Comparison of ENCODE assay signal across 8 cellular contexts in genomic region chr5:75511435-75512382, GRCh38. TPM values are rescaled to one million over a fixed set of nuclear protein-coding genes. Genes with fewer than 3 reads are reported as not detected.
DNase-seq lines count a peak whose midpoint lies in the region; ATAC-seq and TF ChIP-seq lines count a peak whose summit lies in the region.

TSS of gene CERT1 (minus strand) at chr5:75511629. CDS start at chr5:75511207, 422 bp downstream.
TSS of gene POLK (plus strand) at chr5:75511891.

- H3K27me3 ChIP-seq in parathyroid adenoma (ENCODE audit: control insufficient read depth, insufficient read depth, low read length) (no peaks in the 10 kb centered on the region), tibial nerve (no peaks in the 10 kb centered on the region)

- peak within 1 kb of the TSS; percentile 96 for H2AFZ ChIP-seq in parathyroid adenoma

- DNase-seq in GM12865 (ENCODE audit: low read depth) (peak; percentile 99), NCI-H1417 treated with DMSO at 0.1 percent for 48 hours (lab: John Stamatoyannopoulos, UW) (peak; percentile 57), SW480 (ENCODE audit: low spot score) (peak; percentile 97), Right ventricle myocardium superior (peak; percentile 98), tibial nerve (ENCODE audit: low spot score in 2 of 2) (peak; percentile 94 to 95)
- peak; percentile 94 for DNase-seq in activated naive CD8-positive, alpha-beta T cell treated with anti-CD3 and anti-CD28 coated beads, Interleukin-2, amount 50 U/mL, for 24 hours

- H3K36me3 Mint-ChIP-seq in activated naive CD8-positive, alpha-beta T cell treated with anti-CD3 and anti-CD28 coated beads, Interleukin-2, amount 50 U/mL, for 24 hours (ENCODE audit: low read depth), result peaks cover 12% of the 10 kb centered on the region

- peak within 1 kb of the TSS; percentile 90 for H3K9ac ChIP-seq in parathyroid adenoma

- H3K9me3 ChIP-seq in parathyroid adenoma (ENCODE audit: control insufficient read depth, low read length) (no peaks in the 10 kb centered on the region), tibial nerve (no peaks in the 10 kb centered on the region)

- H3K4me3 ChIP-seq in GM12865 (ENCODE audit: low read depth, low read length) (peak within 1 kb of the TSS; percentile 95), parathyroid adenoma (ENCODE audit: low read depth, low read length) (peak within 1 kb of the TSS; percentile 94), tibial nerve (peak within 1 kb of the TSS; percentile 61 to 89 (median 80))

- H3K27ac ChIP-seq in parathyroid adenoma (peak within 1 kb of the TSS; percentile 89), tibial nerve (peak within 1 kb of the TSS; percentile 82 to 96 (median 94))

- peaks cover 13% of the 10 kb centered on the region for H3K4me1 ChIP-seq in parathyroid adenoma
- H3K4me1 ChIP-seq in tibial nerve, result peaks cover 0 to 53% (median 26%) of the 10 kb centered on the region in 4 donors

- TF ChIP-seq POLR2A in tibial nerve (IDR thresholded peaks at IDR 0.05), result peak; percentile 80 to 90

- WGBS in tibial nerve, 2 donors, result 0 to 1% methylated on average over 63 to 65 of the region's 71 CpGs

- H3K9me3 Mint-ChIP-seq in activated naive CD8-positive, alpha-beta T cell treated with anti-CD3 and anti-CD28 coated beads, Interleukin-2, amount 50 U/mL, for 24 hours, result no peaks in the 10 kb centered on the region

- peaks cover 67% of the 10 kb centered on the region for H3K79me2 ChIP-seq in parathyroid adenoma

- H3K4me3 Mint-ChIP-seq in activated naive CD8-positive, alpha-beta T cell treated with anti-CD3 and anti-CD28 coated beads, Interleukin-2, amount 50 U/mL, for 24 hours, result peak within 1 kb of the TSS; percentile 95

- ATAC-seq in HG02763 (IDR thresholded peaks at IDR 0.05; ENCODE audit: unreplicated experiment), result peak; percentile 81
- peak; percentile 99 for ATAC-seq in activated naive CD8-positive, alpha-beta T cell treated with anti-CD3 and anti-CD28 coated beads, Interleukin-2, amount 50 U/mL, for 24 hours
- peak; percentile 96 for ATAC-seq in Right ventricle myocardium superior (ENCODE audit: poor library complexity)

- peak within 1 kb of the TSS; percentile 95 for H3K27ac Mint-ChIP-seq in activated naive CD8-positive, alpha-beta T cell treated with anti-CD3 and anti-CD28 coated beads, Interleukin-2, amount 50 U/mL, for 24 hours

- TF ChIP-seq CTCF in GM12865 (IDR thresholded peaks at IDR 0.05; ENCODE audit: insufficient read depth, low read depth, low read length, missing control alignments), result no peak
- TF ChIP-seq CTCF in parathyroid adenoma (IDR thresholded peaks at IDR 0.05), result no peak
- peak in 1 of 5 experiments; percentile 16 for TF ChIP-seq CTCF in tibial nerve (IDR thresholded peaks at IDR 0.05)

- H3K27me3 Mint-ChIP-seq in activated naive CD8-positive, alpha-beta T cell treated with anti-CD3 and anti-CD28 coated beads, Interleukin-2, amount 50 U/mL, for 24 hours, result no peaks in the 10 kb centered on the region

- intact Hi-C loops in Right ventricle myocardium superior (cut with DNase I), result loop anchor here (10.0 kb wide), 1 partner anchor 53 kb away; no protein-coding TSS in a partner anchor

- peaks cover 61% of the 10 kb centered on the region for H3K4me1 Mint-ChIP-seq in activated naive CD8-positive, alpha-beta T cell treated with anti-CD3 and anti-CD28 coated beads, Interleukin-2, amount 50 U/mL, for 24 hours

- peak within 1 kb of the TSS; percentile 83 for H3K4me2 ChIP-seq in parathyroid adenoma (ENCODE audit: low read length)

- H3K36me3 ChIP-seq in parathyroid adenoma (ENCODE audit: control insufficient read depth, insufficient read depth, low read length), result no peaks in the 10 kb centered on the region
- no peaks in the 10 kb centered on the region for H3K36me3 ChIP-seq in tibial nerve

- peak; percentile 88 to 93 for TF ChIP-seq EP300 in tibial nerve (IDR thresholded peaks at IDR 0.05)

RNA-seq across cellular contexts. Expression of gene CERT1, which starts in this region (rescaled TPM):
- total RNA-seq in Right ventricle myocardium superior, result 32.1 TPM
- 10 to 100 TPM; 36.1 to 42.3 (median 39.0) TPM for total RNA-seq in tibial nerve

RNA-seq across cellular contexts. Expression of gene POLK, which starts in this region (rescaled TPM):
- total RNA-seq in Right ventricle myocardium superior (20.6 TPM), tibial nerve (10 to 100 TPM; 48.6 to 58.8 (median 56.2) TPM)

Comparison
In these comparisons a context has a peak if more than half of its experiments do, and no peak if none do; other contexts are left out.
1. Peak in every context shown above with its lines: DNase-seq, ATAC-seq, H3K4me3 ChIP-seq and H3K27ac ChIP-seq.